7 cellular contexts compared by ENCODE assay signal in genomic region chr9:83849895-83850294, GRCh38.
DNase-seq lines count a peak whose midpoint lies in the region; ATAC-seq and TF ChIP-seq lines count a peak whose summit lies in the region.
"Not testable (repeated sequence)": the region's sequence is repeated elsewhere in the genome, so short reads cannot be mapped to it uniquely, and the experiment has no call there.

No MANE protein-coding gene starts in this region.

- ATAC-seq in GM18861 (IDR thresholded peaks at IDR 0.05; ENCODE audit: unreplicated experiment), result peak; percentile 56
- peak; percentile 84 for ATAC-seq in GM19467 (IDR thresholded peaks at IDR 0.05; ENCODE audit: unreplicated experiment)
- ATAC-seq in GM21619 (IDR thresholded peaks at IDR 0.05; ENCODE audit: unreplicated experiment), result peak; percentile 75
- ATAC-seq in HG02870 (IDR thresholded peaks at IDR 0.05; ENCODE audit: unreplicated experiment), result peak; percentile 90
- ATAC-seq in HG03432 (IDR thresholded peaks at IDR 0.05; ENCODE audit: unreplicated experiment), result peak; percentile 74

- DNase-seq in GM13976 (ENCODE audit: low spot score) (peak; percentile 37), SKM-1 treated with dmso at 0.1 percent for 144 hours (lab: John Stamatoyannopoulos, UW; ENCODE audit: unreplicated experiment) (peak; percentile 6)

- TF ChIP-seq CTCF in GM13976 (IDR thresholded peaks at IDR 0.05; ENCODE audit: borderline replicate concordance, control extremely low read depth, extremely low read depth, insufficient read depth, missing control alignments), result not testable (repeated sequence)

- in situ Hi-C loops in GM13976 (cut with MboI; ENCODE audit: low sequenced_read_pairs, unreplicated experiment), result not testable (repeated sequence)

Comparison
In these comparisons a context has a peak if more than half of its experiments do, and no peak if none do; other contexts are left out.
1. Peak in every context shown above with its lines: DNase-seq and ATAC-seq.